ENCODE assay signal across 8 cellular contexts in the genomic region with DNA sequence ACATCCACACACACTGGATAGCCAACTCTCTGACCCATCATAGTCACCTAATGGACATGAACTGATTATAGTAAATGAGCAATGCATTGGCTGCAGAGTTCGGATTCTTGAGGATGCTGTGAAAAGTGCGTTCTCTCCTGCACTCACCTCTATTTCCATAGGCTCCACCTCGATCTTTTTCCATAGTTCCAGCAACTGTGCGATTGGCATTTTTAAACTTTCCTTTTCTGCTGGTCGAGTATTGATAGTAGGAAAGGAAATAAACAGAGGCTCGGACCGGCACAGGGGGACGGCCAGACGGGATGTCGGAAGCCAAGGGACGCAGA.
DNase-seq lines count a peak whose midpoint lies in the region; ATAC-seq, FAIRE-seq and TF ChIP-seq lines count a peak whose summit lies in the region.

No MANE protein-coding gene starts in this region.

- H3K4me1 ChIP-seq in BLaER1 (peaks cover 26% of the 10 kb centered on the region), IMR-90 (ENCODE audit: control insufficient read depth, insufficient read depth, low read length) (no peaks in the 10 kb centered on the region)

- peak overlapping the region; percentile 66 for H3K4me3 ChIP-seq in BLaER1
- peak overlapping the region; percentile 37 for H3K4me3 ChIP-seq in IMR-90 (ENCODE audit: insufficient read depth, low read depth, low read length)
- peak overlapping the region; percentile 85 for H3K4me3 ChIP-seq in neural cell (ENCODE audit: low read length)

- no peaks in the 10 kb centered on the region for H3K9me3 ChIP-seq in BLaER1
- H3K9me3 ChIP-seq in IMR-90 (ENCODE audit: control insufficient read depth, insufficient read depth, low read length), result no peaks in the 10 kb centered on the region
- no peaks in the 10 kb centered on the region for H3K9me3 ChIP-seq in neural cell (ENCODE audit: low read length)

- peaks cover 6 to 8% of the 10 kb centered on the region in 2 donors for H3K4me1 Mint-ChIP-seq in effector memory CD8-positive, alpha-beta T cell (ENCODE audit: low read depth in 2 of 2)

- intact Hi-C loops in IMR-90 (cut with micrococcal nuclease), result no loop called here

- H3K9me2 ChIP-seq in neural cell (ENCODE audit: insufficient read depth, low read length), result no peaks in the 10 kb centered on the region

- H3K27ac ChIP-seq in BLaER1, result no peak overlapping the region
- no peak overlapping the region for H3K27ac ChIP-seq in IMR-90 (ENCODE audit: insufficient read depth, low read length)
- H3K27ac ChIP-seq in neural cell (ENCODE audit: low read length), result peak overlapping the region; percentile 62

- H3K36me3 ChIP-seq in BLaER1, result no peaks in the 10 kb centered on the region
- no peaks in the 10 kb centered on the region for H3K36me3 ChIP-seq in IMR-90 (ENCODE audit: control insufficient read depth, insufficient read depth, low read length)
- no peaks in the 10 kb centered on the region for H3K36me3 ChIP-seq in neural cell (ENCODE audit: insufficient read depth, low read length)

- no peak overlapping the region for H4K5ac ChIP-seq in IMR-90 (ENCODE audit: low read depth, low read length)

- H3K23ac ChIP-seq in IMR-90 (ENCODE audit: low read depth, low read length), result no peak overlapping the region

- no peaks in the 10 kb centered on the region for H3K36me3 Mint-ChIP-seq in effector memory CD8-positive, alpha-beta T cell (ENCODE audit: insufficient read depth)

- H3F3A ChIP-seq in neural cell (ENCODE audit: insufficient read depth, low read length, poor library complexity, severe bottlenecking), result no peaks in the 10 kb centered on the region

- peak overlapping the region; percentile 99 for H3K4me2 ChIP-seq in BLaER1
- H3K4me2 ChIP-seq in IMR-90 (ENCODE audit: low read depth, low read length), result peak overlapping the region; percentile 97
- H3K4me2 ChIP-seq in neural cell (ENCODE audit: low read length), result peak overlapping the region; percentile 78

- H3K4me3 Mint-ChIP-seq in effector memory CD8-positive, alpha-beta T cell, result peak overlapping the region; percentile 84 to 88

- no peak overlapping the region for H2BK15ac ChIP-seq in IMR-90 (ENCODE audit: low read depth, low read length)

- no peak overlapping the region for H2AK5ac ChIP-seq in IMR-90 (ENCODE audit: low read depth, low read length)

- H4K20me1 ChIP-seq in BLaER1 (peaks cover 6% of the 10 kb centered on the region; the same call in 1 of the 2 replicates), IMR-90 (ENCODE audit: insufficient read depth, low read length) (no peaks in the 10 kb centered on the region), neural cell (ENCODE audit: insufficient read depth) (no peaks in the 10 kb centered on the region)

- H3K79me2 ChIP-seq in neural cell (replicated peaks; ENCODE audit: insufficient read depth, low read length), result peaks cover 5% of the 10 kb centered on the region

- no peak for TF ChIP-seq EP300 in neural cell (conservative IDR thresholded peaks at IDR 0.05; ENCODE audit: poor library complexity, severe bottlenecking)

- H3K9me3 Mint-ChIP-seq in effector memory CD8-positive, alpha-beta T cell, result no peaks in the 10 kb centered on the region

- no peak overlapping the region for H2BK20ac ChIP-seq in IMR-90 (ENCODE audit: low read depth, low read length)

- H3K18ac ChIP-seq in IMR-90 (ENCODE audit: low read depth, low read length), result no peak overlapping the region

- no peak overlapping the region for H3K14ac ChIP-seq in IMR-90 (replicated peaks; ENCODE audit: low read depth, low read length)

- H2BK5ac ChIP-seq in IMR-90 (ENCODE audit: low read depth, low read length, poor library complexity, severe bottlenecking), result no peak overlapping the region

- peaks cover 26% of the 10 kb centered on the region for H3K27me3 ChIP-seq in BLaER1
- H3K27me3 ChIP-seq in IMR-90 (ENCODE audit: control insufficient read depth, insufficient read depth, low read length), result peaks cover 33% of the 10 kb centered on the region
- no peaks in the 10 kb centered on the region for H3K27me3 ChIP-seq in neural cell (ENCODE audit: insufficient read depth, low read depth, low read length)

- TF ChIP-seq POLR2A in IMR-90 (IDR thresholded peaks at IDR 0.05; ENCODE audit: low read depth, low read length), result no peak
- TF ChIP-seq POLR2A in H54 (IDR thresholded peaks at IDR 0.05; ENCODE audit: low read depth, low read length), result no peak

- TF ChIP-seq RAD21 in IMR-90 (IDR thresholded peaks at IDR 0.05; ENCODE audit: low read length) (no peak), neural cell (conservative IDR thresholded peaks at IDR 0.05) (no peak)

- no peak for DNase-seq in IMR-90
- no peak for DNase-seq in effector memory CD8-positive, alpha-beta T cell
- no peak for DNase-seq in NCI-H2171 (lab: John Stamatoyannopoulos, UW)
- DNase-seq in COR-L47 (lab: John Stamatoyannopoulos, UW), result no peak
- DNase-seq in H54 (ENCODE audit: insufficient read length, low spot score), result no peak
- DNase-seq in NCI-H1105 (lab: John Stamatoyannopoulos, UW), result no peak

- H3K56ac ChIP-seq in IMR-90 (ENCODE audit: extremely low read depth, insufficient read depth, low read length), result no peak overlapping the region

- dilution Hi-C loops in IMR-90 (cut with HindIII; ENCODE audit: low sequenced_read_pairs, unreplicated experiment), result no loop called here

- no peak for FAIRE-seq in H54 (lab: Jason Lieb, UNC)

- CTCF ChIA-PET in IMR-90 (lab: Yijun Ruan, JAX), result no interaction called here

- H3K9ac ChIP-seq in BLaER1, result no peak overlapping the region; the same call in 1 of the 2 replicates
- no peak overlapping the region for H3K9ac ChIP-seq in IMR-90 (ENCODE audit: low read depth, low read length)
- peak overlapping the region; percentile 77 for H3K9ac ChIP-seq in neural cell (ENCODE audit: low read length)

- peak overlapping the region; percentile 62 to 67 for H3K27ac Mint-ChIP-seq in effector memory CD8-positive, alpha-beta T cell

- no peak overlapping the region for H2BK120ac ChIP-seq in IMR-90 (ENCODE audit: low read depth, low read length)

- in situ Hi-C loops in IMR-90 (cut with MboI; ENCODE audit: low sequenced_read_pairs), result no loop called here

- no TSS peak for BruUV-seq in IMR-90 (replicated peaks; lab: Mats Ljungman, UMichigan)

- no peak overlapping the region for H4K91ac ChIP-seq in IMR-90 (ENCODE audit: insufficient read depth, low read depth, low read length)

- no peak overlapping the region for H4K8ac ChIP-seq in IMR-90 (ENCODE audit: low read depth in 2 of 2, low read length in 2 of 2)

- no peak for TF ChIP-seq CTCF in IMR-90 (conservative IDR thresholded peaks at IDR 0.05; ENCODE audit: low read depth, low read length)
- no peak for TF ChIP-seq CTCF in neural cell (IDR thresholded peaks at IDR 0.05; ENCODE audit: poor library complexity, severe bottlenecking)

- peaks cover 11 to 21% of the 10 kb centered on the region in 2 donors for H3K27me3 Mint-ChIP-seq in effector memory CD8-positive, alpha-beta T cell

- H3K9me1 ChIP-seq in IMR-90 (ENCODE audit: insufficient read depth, low read length), result no peaks in the 10 kb centered on the region

- H2AFZ ChIP-seq in IMR-90 (replicated peaks; ENCODE audit: low read length, poor library complexity) (peak overlapping the region; percentile 67), neural cell (ENCODE audit: low read depth, low read length) (peak overlapping the region; percentile 67)

- WGBS in IMR-90 (ENCODE audit: extremely low coverage in 2 of 2, insufficient read length in 1 of 2), 2 experiments, result no CpG with 5 or more reads among the region's 11 CpGs

- ATAC-seq in IMR-90 (ENCODE audit: low read depth), result no peak; the same call in 1 of the 2 replicates
- no peak for ATAC-seq in effector memory CD8-positive, alpha-beta T cell (replicated peaks)

- no peaks in the 10 kb centered on the region for H3K79me1 ChIP-seq in IMR-90 (ENCODE audit: low read depth in 1 of 2, low read length in 2 of 2)

- no peak overlapping the region for H2AK9ac ChIP-seq in IMR-90 (replicated peaks; ENCODE audit: low read depth, low read length, poor library complexity)

- POLR2A ChIA-PET in IMR-90 (lab: Charles Lee; ENCODE audit: unreplicated experiment), result no interaction called here

- no peak overlapping the region for H3K4ac ChIP-seq in IMR-90 (ENCODE audit: low read depth, low read length)

TF ChIP-seq in IMR-90, 13 proteins besides CTCF, POLR2A, EP300 and RAD21:
- no peak for TF ChIP-seq MXI1 (IDR thresholded peaks at IDR 0.05; ENCODE audit: borderline replicate concordance, low read depth, low read length)
- TF ChIP-seq BHLHE40 (IDR thresholded peaks at IDR 0.05; ENCODE audit: low read depth, low read length), result no peak
- TF ChIP-seq CHD1 (IDR thresholded peaks at IDR 0.05; ENCODE audit: low read depth, low read length), result no peak
- TF ChIP-seq SMC3 (IDR thresholded peaks at IDR 0.05; ENCODE audit: low read depth, low read length), result no peak
- TF ChIP-seq MAFK (IDR thresholded peaks at IDR 0.05; ENCODE audit: low read depth, low read length), result no peak
- TF ChIP-seq, protein P1, sequence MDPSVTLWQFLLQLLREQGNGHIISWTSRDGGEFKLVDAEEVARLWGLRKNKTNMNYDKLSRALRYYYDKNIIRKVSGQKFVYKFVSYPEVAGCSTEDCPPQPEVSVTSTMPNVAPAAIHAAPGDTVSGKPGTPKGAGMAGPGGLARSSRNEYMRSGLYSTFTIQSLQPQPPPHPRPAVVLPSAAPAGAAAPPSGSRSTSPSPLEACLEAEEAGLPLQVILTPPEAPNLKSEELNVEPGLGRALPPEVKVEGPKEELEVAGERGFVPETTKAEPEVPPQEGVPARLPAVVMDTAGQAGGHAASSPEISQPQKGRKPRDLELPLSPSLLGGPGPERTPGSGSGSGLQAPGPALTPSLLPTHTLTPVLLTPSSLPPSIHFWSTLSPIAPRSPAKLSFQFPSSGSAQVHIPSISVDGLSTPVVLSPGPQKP (IDR thresholded peaks at IDR 0.05; ENCODE audit: borderline replicate concordance, low read depth, low read length), result no peak
TF ChIP-seq in IMR-90: peak in this region for 0.

TF ChIP-seq in neural cell, 6 proteins besides CTCF, POLR2A, EP300 and RAD21 (continues in another document):
- no peak for TF ChIP-seq EZH2 (IDR thresholded peaks at IDR 0.05; ENCODE audit: borderline replicate concordance, insufficient read depth, low read length, poor library complexity, severe bottlenecking)
